In the genomic region with DNA sequence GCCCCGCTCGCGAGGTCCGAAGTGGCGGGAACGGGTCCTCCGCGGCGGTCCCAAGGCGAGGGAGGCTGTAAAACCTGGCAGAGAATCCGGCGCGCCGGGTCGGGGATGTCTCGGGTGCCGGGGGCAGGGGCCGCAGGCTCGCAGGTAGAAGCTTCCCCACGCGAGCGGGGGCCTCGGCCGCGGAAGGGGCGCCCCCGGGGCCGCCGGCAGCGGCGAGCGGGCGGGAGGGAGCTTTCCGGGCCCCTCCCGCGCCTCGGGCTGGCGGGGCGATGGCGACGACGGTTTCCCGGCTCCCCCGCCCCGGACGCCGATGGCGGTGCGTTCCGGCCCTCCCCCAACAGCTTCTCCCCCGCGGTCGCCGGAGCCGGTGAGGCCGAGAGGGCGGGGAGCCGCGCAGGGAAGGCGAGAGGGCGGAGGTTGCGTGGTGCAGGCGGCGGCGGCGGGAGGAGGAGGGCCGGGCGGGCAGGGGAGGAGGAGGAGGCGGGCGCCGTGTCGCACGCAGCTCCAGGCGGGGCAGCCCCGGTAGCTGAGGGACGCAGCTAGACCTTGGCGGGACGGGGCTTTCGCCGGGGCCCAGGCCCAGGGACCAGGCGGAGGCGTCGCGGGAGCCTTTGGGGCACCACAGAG, we compare ENCODE assay signal across 8 cellular contexts. TPM values are rescaled to one million over a fixed set of nuclear protein-coding genes. Genes with fewer than 3 reads are reported as not detected.
DNase-seq lines count a peak whose midpoint lies in the region; ATAC-seq and TF ChIP-seq lines count a peak whose summit lies in the region.

A gene (plus strand): TSS at position 507 of the 627 bp plus-strand sequence. CDS start 31,220 bp downstream, outside the sequence.

- H3K36me3 ChIP-seq in trophoblast cell (ENCODE audit: control insufficient read depth in 1 of 2, insufficient read depth in 2 of 2, low read length in 2 of 2) = no peaks in the 10 kb centered on the region

- H3K27ac Mint-ChIP-seq in activated naive CD8-positive, alpha-beta T cell treated with anti-CD3 and anti-CD28 coated beads for 36 hours = peak within 1 kb of the TSS; percentile 92
- peak within 1 kb of the TSS; percentile 93 for H3K27ac Mint-ChIP-seq in type B pancreatic cell

- H3K9me3 Mint-ChIP-seq in activated naive CD8-positive, alpha-beta T cell treated with anti-CD3 and anti-CD28 coated beads for 36 hours = no peaks in the 10 kb centered on the region
- no peaks in the 10 kb centered on the region for H3K9me3 Mint-ChIP-seq in type B pancreatic cell

- H2BK120ac ChIP-seq in trophoblast cell (ENCODE audit: insufficient read depth, low read length, poor library complexity) = peak within 1 kb of the TSS; percentile 98

- H3K79me1 ChIP-seq in trophoblast cell (ENCODE audit: low read length) = peaks cover 22% of the 10 kb centered on the region

- peak within 1 kb of the TSS; percentile 67 for H2BK12ac ChIP-seq in trophoblast cell (ENCODE audit: low read length)

- no CpG with 5 or more reads among the region's 84 CpGs for WGBS in trophoblast cell (ENCODE audit: extremely low coverage, insufficient coverage, insufficient read length)

- peak within 1 kb of the TSS; percentile 94 for H2AK5ac ChIP-seq in trophoblast cell (ENCODE audit: low read length)

- H2AFZ ChIP-seq in trophoblast cell (ENCODE audit: insufficient read depth, low read length, poor library complexity) = peak within 1 kb of the TSS; percentile 92

- H3K4ac ChIP-seq in trophoblast cell (ENCODE audit: low read depth, low read length) = peak within 1 kb of the TSS; percentile 100

- H3K18ac ChIP-seq in trophoblast cell (ENCODE audit: low read length) = peak within 1 kb of the TSS; percentile 96

- peaks cover 2% of the 10 kb centered on the region for H3K9me3 ChIP-seq in trophoblast cell (ENCODE audit: insufficient read depth, low read depth, low read length)

- peak within 1 kb of the TSS; percentile 99 for H4K91ac ChIP-seq in trophoblast cell (ENCODE audit: low read depth, low read length)

- H4K12ac ChIP-seq in trophoblast cell (ENCODE audit: low read depth, low read length) = peak within 1 kb of the TSS; percentile 85

- H3K27me3 ChIP-seq in trophoblast cell (ENCODE audit: insufficient read depth, low read length) = no peaks in the 10 kb centered on the region

- no peaks in the 10 kb centered on the region for H3K27me3 Mint-ChIP-seq in activated naive CD8-positive, alpha-beta T cell treated with anti-CD3 and anti-CD28 coated beads for 36 hours
- H3K27me3 Mint-ChIP-seq in type B pancreatic cell = no peaks in the 10 kb centered on the region

- peak within 1 kb of the TSS; percentile 99 for H3K9ac ChIP-seq in trophoblast cell (ENCODE audit: low read length)

- in situ Hi-C loops in G401 (cut with HindIII; ENCODE audit: low sequenced_read_pairs) = no loop called here

- H2BK5ac ChIP-seq in trophoblast cell (ENCODE audit: low read depth, low read length, poor library complexity) = peak within 1 kb of the TSS; percentile 97

- DNase-seq in G401 (ENCODE audit: low spot score) (peak; percentile 78), Kasumi-1 (lab: John Stamatoyannopoulos, UW) (peak; percentile 68), Right ventricle myocardium inferior (ENCODE audit: missing footprints) (peak; percentile 94), trophoblast cell (peak; percentile 68 to 72), type B pancreatic cell (ENCODE audit: extremely low spot score, unreplicated experiment) (peak; percentile 83)
- peak; percentile 84 for DNase-seq in activated naive CD8-positive, alpha-beta T cell treated with anti-CD3 and anti-CD28 coated beads for 36 hours

- peaks cover 20% of the 10 kb centered on the region for H3K36me3 Mint-ChIP-seq in activated naive CD8-positive, alpha-beta T cell treated with anti-CD3 and anti-CD28 coated beads for 36 hours
- no peaks in the 10 kb centered on the region for H3K36me3 Mint-ChIP-seq in type B pancreatic cell

- H3K4me1 ChIP-seq in trophoblast cell (ENCODE audit: control insufficient read depth in 1 of 2, insufficient read depth in 2 of 2, low read length in 2 of 2) = peaks cover 3 to 6% of the 10 kb centered on the region in 2 experiments

- H3K4me3 ChIP-seq in trophoblast cell (ENCODE audit: low read depth, low read length) = peak within 1 kb of the TSS; percentile 97

- peak within 1 kb of the TSS; percentile 100 for H3K27ac ChIP-seq in trophoblast cell (ENCODE audit: low read depth, low read length)

- no peak for TF ChIP-seq CTCF in type B pancreatic cell (conservative IDR thresholded peaks at IDR 0.05)

- H3K23ac ChIP-seq in trophoblast cell (ENCODE audit: low read length) = no peak within 1 kb of the TSS

- peaks cover 50% of the 10 kb centered on the region for H3K4me1 Mint-ChIP-seq in activated naive CD8-positive, alpha-beta T cell treated with anti-CD3 and anti-CD28 coated beads for 36 hours
- peaks cover 34% of the 10 kb centered on the region for H3K4me1 Mint-ChIP-seq in type B pancreatic cell (ENCODE audit: unreplicated experiment)

- intact Hi-C loops in Right ventricle myocardium inferior (cut with DNase I) = loop anchor here (10.0 kb wide), 1 partner anchor 266 kb away; no protein-coding TSS in a partner anchor

- H3K4me2 ChIP-seq in trophoblast cell (ENCODE audit: low read length) = peak within 1 kb of the TSS; percentile 93

- peak within 1 kb of the TSS; percentile 93 for H3K4me3 Mint-ChIP-seq in activated naive CD8-positive, alpha-beta T cell treated with anti-CD3 and anti-CD28 coated beads for 36 hours
- H3K4me3 Mint-ChIP-seq in type B pancreatic cell = peak within 1 kb of the TSS; percentile 91

- ATAC-seq in GM21825 (IDR thresholded peaks at IDR 0.05; ENCODE audit: unreplicated experiment) (peak; percentile 68), SK-N-SH treated with all-trans-retinoic acid at 6 μM for 48 hours (peak; percentile 83), Right ventricle myocardium inferior (peak; percentile 93)

- H3K79me2 ChIP-seq in trophoblast cell (ENCODE audit: control insufficient read depth, insufficient read depth, low read length, poor library complexity) = peaks cover 28% of the 10 kb centered on the region

- H4K8ac ChIP-seq in trophoblast cell (ENCODE audit: low read depth, low read length) = peak within 1 kb of the TSS; percentile 90

- peak within 1 kb of the TSS; percentile 94 for H3K14ac ChIP-seq in trophoblast cell (ENCODE audit: low read length)

TF ChIP-seq in SK-N-SH treated with all-trans-retinoic acid at 6 μM for 48 hours, 23 proteins besides CTCF, POLR2A, EP300 and RAD21:
- TF ChIP-seq CSDC2 (CRISPR knock-in tag; IDR thresholded peaks at IDR 0.05) = 0 out of 2 replicates have a peak, but pooled peaks have one; percentile 53
- no peak for TF ChIP-seq OSR1 (CRISPR knock-in tag; IDR thresholded peaks at IDR 0.05)
- TF ChIP-seq, protein P1, sequence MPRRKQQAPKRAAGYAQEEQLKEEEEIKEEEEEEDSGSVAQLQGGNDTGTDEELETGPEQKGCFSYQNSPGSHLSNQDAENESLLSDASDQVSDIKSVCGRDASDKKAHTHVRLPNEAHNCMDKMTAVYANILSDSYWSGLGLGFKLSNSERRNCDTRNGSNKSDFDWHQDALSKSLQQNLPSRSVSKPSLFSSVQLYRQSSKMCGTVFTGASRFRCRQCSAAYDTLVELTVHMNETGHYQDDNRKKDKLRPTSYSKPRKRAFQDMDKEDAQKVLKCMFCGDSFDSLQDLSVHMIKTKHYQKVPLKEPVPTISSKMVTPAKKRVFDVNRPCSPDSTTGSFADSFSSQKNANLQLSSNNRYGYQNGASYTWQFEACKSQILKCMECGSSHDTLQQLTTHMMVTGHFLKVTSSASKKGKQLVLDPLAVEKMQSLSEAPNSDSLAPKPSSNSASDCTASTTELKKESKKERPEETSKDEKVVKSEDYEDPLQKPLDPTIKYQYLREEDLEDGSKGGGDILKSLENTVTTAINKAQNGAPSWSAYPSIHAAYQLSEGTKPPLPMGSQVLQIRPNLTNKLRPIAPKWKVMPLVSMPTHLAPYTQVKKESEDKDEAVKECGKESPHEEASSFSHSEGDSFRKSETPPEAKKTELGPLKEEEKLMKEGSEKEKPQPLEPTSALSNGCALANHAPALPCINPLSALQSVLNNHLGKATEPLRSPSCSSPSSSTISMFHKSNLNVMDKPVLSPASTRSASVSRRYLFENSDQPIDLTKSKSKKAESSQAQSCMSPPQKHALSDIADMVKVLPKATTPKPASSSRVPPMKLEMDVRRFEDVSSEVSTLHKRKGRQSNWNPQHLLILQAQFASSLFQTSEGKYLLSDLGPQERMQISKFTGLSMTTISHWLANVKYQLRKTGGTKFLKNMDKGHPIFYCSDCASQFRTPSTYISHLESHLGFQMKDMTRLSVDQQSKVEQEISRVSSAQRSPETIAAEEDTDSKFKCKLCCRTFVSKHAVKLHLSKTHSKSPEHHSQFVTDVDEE (CRISPR knock-in tag; IDR thresholded peaks at IDR 0.05) = 0 out of 2 replicates have a peak, but pooled peaks have one; percentile 24
- TF ChIP-seq GLIS3 (CRISPR knock-in tag; IDR thresholded peaks at IDR 0.05) = 0 out of 2 replicates have a peak, but pooled peaks have one; percentile 37

RNA-seq across cellular contexts. Expression of the gene that starts here (rescaled TPM):
- total RNA-seq in G401 (2014; rRNA removed; shearing (Covaris generic)) = 69.8 and 84.5 TPM in 2 replicates
- 10 to 100 TPM; 72.7 to 75.3 TPM for total RNA-seq in activated naive CD8-positive, alpha-beta T cell treated with anti-CD3 and anti-CD28 coated beads for 36 hours
- 46.4 TPM for total RNA-seq in Right ventricle myocardium inferior
- polyA plus RNA-seq in trophoblast cell (2013) = 78.0 and 80.3 TPM in 2 replicates
- total RNA-seq in type B pancreatic cell (ENCODE audit: low replicate concordance) = 56.6 and 57.3 TPM in 2 replicates

Comparison
In these comparisons a context has a peak if more than half of its experiments do, and no peak if none do; other contexts are left out.
1. Peak in every context shown above with its lines: DNase-seq, ATAC-seq, H3K4me3 ChIP-seq and H3K27ac ChIP-seq.